ENCODE assay signal across 15 cellular contexts in genomic region chr6:146775227-146775626, GRCh38.
DNase-seq lines count a peak whose midpoint lies in the region; ATAC-seq and TF ChIP-seq lines count a peak whose summit lies in the region.
"Had no signal": no experiment of that assay in that cellular context is flagged by ENCODE, and none has a peak within 500 bp of the region (broad histone marks: within the 10 kb centered on the region; RNA-seq: fewer than 3 reads in every experiment).

No MANE protein-coding gene starts in this region.

- ATAC-seq in HG03439 (IDR thresholded peaks at IDR 0.05; ENCODE audit: unreplicated experiment) (no peak), natural killer cell (no peak)
- ATAC-seq: activated CD4-positive, alpha-beta T cell treated with anti-CD3 and anti-CD28 coated beads for 36 hours; activated T-cell treated with anti-CD3 and anti-CD28 coated beads, Interleukin-2, amount 50 U/mL, for 72 hours; psoas muscle had no signal

- H3K4me3 Mint-ChIP-seq in HFFc6: no peak overlapping the region
- no peak overlapping the region for H3K4me3 Mint-ChIP-seq in natural killer cell
- H3K4me3 Mint-ChIP-seq: activated CD4-positive, alpha-beta T cell treated with anti-CD3 and anti-CD28 coated beads for 36 hours; activated T-cell treated with anti-CD3 and anti-CD28 coated beads, Interleukin-2, amount 50 U/mL, for 72 hours; memory B cell had no signal

- intact Hi-C loops in natural killer cell (cut with micrococcal nuclease): no loop called here

- in situ Hi-C loops in SK-MEL-5 (cut with HindIII; ENCODE audit: low pct_unique_long_range_greater_than_20kb, low sequenced_read_pairs): no loop called here

- DNase-seq in AML-193 (lab: John Stamatoyannopoulos, UW): peak; percentile 84 to 89
- DNase-seq in HFFc6: no peak
- DNase-seq in SK-MEL-5 (ENCODE audit: low read depth, low spot score): peak; percentile 21
- peak; percentile 28 for DNase-seq in fibroblast of pulmonary artery (ENCODE audit: low read depth)
- no peak for DNase-seq in activated gamma-delta T cell (lab: John Stamatoyannopoulos, UW)
- DNase-seq in SHP77 (lab: John Stamatoyannopoulos, UW): no peak
- no peak for DNase-seq in natural killer cell
- DNase-seq: activated CD4-positive, alpha-beta T cell treated with anti-CD3 and anti-CD28 coated beads for 36 hours; activated T-cell treated with anti-CD3 and anti-CD28 coated beads, Interleukin-2, amount 50 U/mL, for 72 hours; C1 segment of cervical spinal cord; psoas muscle; stimulated activated CD4-positive, alpha-beta T cell treated with anti-CD3 and anti-CD28 coated beads, Interleukin-4, amount 100 ng/mL, for 24 hours; stimulated activated naive CD4-positive, alpha-beta T cell treated with Interleukin-2 at 50 U/mL for 16 hours had no signal

- TF ChIP-seq CTCF in HFFc6 (IDR thresholded peaks at IDR 0.05) (peak; percentile 36; the same call in 1 of the 2 replicates), fibroblast of pulmonary artery (IDR thresholded peaks at IDR 0.05; ENCODE audit: low read length, missing control alignments) (no peak), natural killer cell (IDR thresholded peaks at IDR 0.05) (no peak)

- H3K36me3 Mint-ChIP-seq in HFFc6 (ENCODE audit: low read depth) (no peaks in the 10 kb centered on the region), natural killer cell (no peaks in the 10 kb centered on the region)
- H3K36me3 Mint-ChIP-seq: memory B cell had no signal

- H3K4me1 Mint-ChIP-seq in HFFc6 (ENCODE audit: low read depth) (no peaks in the 10 kb centered on the region), natural killer cell (peaks cover 10 to 13% of the 10 kb centered on the region in 2 donors)

- no peaks in the 10 kb centered on the region for H3K9me3 Mint-ChIP-seq in HFFc6
- H3K9me3 Mint-ChIP-seq in natural killer cell: no peaks in the 10 kb centered on the region
- H3K9me3 Mint-ChIP-seq: memory B cell had no signal

- H3K27me3 Mint-ChIP-seq in HFFc6 (ENCODE audit: insufficient read depth) (no peaks in the 10 kb centered on the region; the same call in 1 of the 2 replicates), natural killer cell (ENCODE audit: low read depth in 2 of 2) (no peaks in the 10 kb centered on the region)
- H3K27me3 Mint-ChIP-seq: activated CD4-positive, alpha-beta T cell treated with anti-CD3 and anti-CD28 coated beads for 36 hours had no signal

- no peak overlapping the region for H3K4me3 ChIP-seq in fibroblast of pulmonary artery (replicated peaks; ENCODE audit: low read depth, low read length)
- H3K4me3 ChIP-seq: psoas muscle had no signal

- H3K27ac Mint-ChIP-seq in HFFc6 (no peak overlapping the region), natural killer cell (no peak overlapping the region)
- H3K27ac Mint-ChIP-seq: activated CD4-positive, alpha-beta T cell treated with anti-CD3 and anti-CD28 coated beads for 36 hours; activated T-cell treated with anti-CD3 and anti-CD28 coated beads, Interleukin-2, amount 50 U/mL, for 72 hours; memory B cell had no signal

Comparison
In these comparisons a context has a peak if more than half of its experiments do, and no peak if none do; other contexts are left out.
1. DNase-seq: peak in AML-193 (2 of 2), SK-MEL-5 (single experiment) and fibroblast of pulmonary artery (single experiment); none in HFFc6 (single experiment), activated gamma-delta T cell (single experiment), SHP77 (0 of 2) and natural killer cell (single experiment).